ENCODE assay signal across 29 cellular contexts in genomic region chr10:84550756-84551436, GRCh38.
"Had no signal": no experiment of that assay in that cellular context is flagged by ENCODE, and none has a peak within 500 bp of the region (broad histone marks: within the 10 kb centered on the region; RNA-seq: fewer than 3 reads in every experiment).

No MANE protein-coding gene starts in this region.

- H3K36me3 Mint-ChIP-seq: activated CD4-positive, alpha-beta memory T cell treated with anti-CD3 and anti-CD28 coated beads for 36 hours; activated CD8-positive, alpha-beta memory T cell treated with anti-CD3 and anti-CD28 coated beads, Interleukin-2, amount 10 ng/mL, durations not matched to agents 7 days and 5 days; activated naive CD8-positive, alpha-beta T cell had no signal

- FAIRE-seq: astrocyte, bronchial epithelial cell had no signal

- H3K36me3 ChIP-seq: brain microvascular endothelial cell, esophagus squamous epithelium had no signal

- H3K4me3 ChIP-seq: coronary artery, dorsolateral prefrontal cortex, esophagus squamous epithelium had no signal

- H3K4me3 Mint-ChIP-seq: activated CD4-positive, alpha-beta memory T cell treated with anti-CD3 and anti-CD28 coated beads for 36 hours; activated CD4-positive, alpha-beta T cell treated with anti-CD3 and anti-CD28 coated beads for 36 hours; activated CD4-positive, alpha-beta T cell treated with anti-CD3 and anti-CD28 coated beads, Interleukin-2, amount 10 ng/mL, durations not matched to agents 24 days and 14 days; activated CD8-positive, alpha-beta memory T cell treated with anti-CD3 and anti-CD28 coated beads, Interleukin-2, amount 10 ng/mL, durations not matched to agents 7 days and 5 days; activated CD8-positive, alpha-beta T cell treated with anti-CD3 and anti-CD28 coated beads, Interleukin-2, amount 10 ng/mL, durations not matched to agents 7 days and 5 days; activated naive CD8-positive, alpha-beta T cell; activated T-helper 1 cell treated with anti-CD3 and anti-CD28 coated beads, Interleukin-12 subunit alpha, Interleukin-12 subunit beta, Interleukin-2, Interleukin-4 antibody, amounts not matched to agents 30 ng/mL and 10 ng/mL and 1 ng/mL, durations not matched to agents 14 hours and 24 hours and 36 hours; central memory CD8-positive, alpha-beta T cell; dendritic cell treated with granulocyte-macrophage colony-stimulating factor and Interleukin-4, amounts not matched to agents 40 ng/mL and 50 ng/mL, for 4 days had no signal

- H3K4me1 Mint-ChIP-seq: activated CD4-positive, alpha-beta T cell treated with anti-CD3 and anti-CD28 coated beads for 36 hours; activated CD4-positive, alpha-beta T cell treated with anti-CD3 and anti-CD28 coated beads, Interleukin-2, amount 10 ng/mL, durations not matched to agents 24 days and 14 days; activated CD8-positive, alpha-beta memory T cell treated with anti-CD3 and anti-CD28 coated beads, Interleukin-2, amount 10 ng/mL, durations not matched to agents 7 days and 5 days; central memory CD8-positive, alpha-beta T cell had no signal

- ATAC-seq: activated CD4-positive, alpha-beta T cell treated with anti-CD3 and anti-CD28 coated beads for 36 hours; activated CD8-positive, alpha-beta memory T cell treated with anti-CD3 and anti-CD28 coated beads, Interleukin-2, amount 10 ng/mL, durations not matched to agents 7 days and 5 days; activated CD8-positive, alpha-beta T cell treated with anti-CD3 and anti-CD28 coated beads, Interleukin-2, amount 10 ng/mL, durations not matched to agents 7 days and 5 days had no signal

- H3K27me3 ChIP-seq: brain microvascular endothelial cell had no signal

- H3K9me3 Mint-ChIP-seq: activated CD4-positive, alpha-beta memory T cell treated with anti-CD3 and anti-CD28 coated beads for 36 hours; activated CD4-positive, alpha-beta T cell treated with anti-CD3 and anti-CD28 coated beads, Interleukin-2, amount 10 ng/mL, durations not matched to agents 24 days and 14 days; activated T-helper 1 cell treated with anti-CD3 and anti-CD28 coated beads, Interleukin-12 subunit alpha, Interleukin-12 subunit beta, Interleukin-2, Interleukin-4 antibody, amounts not matched to agents 30 ng/mL and 10 ng/mL and 1 ng/mL, durations not matched to agents 14 hours and 24 hours and 36 hours; activated T-helper 2 cell treated with anti-CD3 and anti-CD28 coated beads, Interferon-gamma antibody, Interleukin-2, Interleukin-4, amounts not matched to agents 10 μg/mL and 5 μg/mL and 100 μg/mL, durations not matched to agents 14 hours and 24 hours and 36 hours; central memory CD8-positive, alpha-beta T cell; dendritic cell treated with granulocyte-macrophage colony-stimulating factor and Interleukin-4, amounts not matched to agents 40 ng/mL and 50 ng/mL, for 4 days had no signal

- H3K9me3 ChIP-seq: esophagus squamous epithelium had no signal

- DNase-seq: activated CD4-positive, alpha-beta memory T cell treated with anti-CD3 and anti-CD28 coated beads for 36 hours; activated CD4-positive, alpha-beta T cell treated with anti-CD3 and anti-CD28 coated beads for 36 hours; activated CD4-positive, alpha-beta T cell treated with anti-CD3 and anti-CD28 coated beads, Interleukin-2, amount 10 ng/mL, durations not matched to agents 24 days and 14 days; activated CD4-positive, CD25-positive, alpha-beta regulatory T cell; activated CD4-positive, CD25-positive, alpha-beta regulatory T cell treated with anti-CD3 and anti-CD28 coated beads, Interleukin-2, amount 50 U/mL, for 72 hours; activated CD8-positive, alpha-beta memory T cell treated with anti-CD3 and anti-CD28 coated beads, Interleukin-2, amount 10 ng/mL, durations not matched to agents 7 days and 5 days; activated CD8-positive, alpha-beta memory T cell treated with anti-CD3 and anti-CD28 coated beads, Interleukin-2, amount 50 U/mL, for 4 hours; activated CD8-positive, alpha-beta T cell treated with anti-CD3 and anti-CD28 coated beads, Interleukin-2, amount 10 ng/mL, durations not matched to agents 7 days and 5 days; activated effector memory CD4-positive, alpha-beta T cell treated with anti-CD3 and anti-CD28 coated beads, Interleukin-2, amount 50 U/mL, for 16 hours; activated naive CD4-positive, alpha-beta T cell treated with anti-CD3 and anti-CD28 coated beads, Interleukin-2, amount 50 U/mL, for 16 hours; activated T-cell treated with anti-CD3 and anti-CD28 coated beads, Interleukin-2, amount 50 U/mL, for 1 hour; activated T-cell treated with anti-CD3 and anti-CD28 coated beads, Interleukin-2, amount 50 U/mL, for 48 hours; amniotic stem cell; anterior cingulate cortex; brain microvascular endothelial cell; dorsolateral prefrontal cortex; effector memory CD4-positive, alpha-beta T cell; erythroblast; esophagus squamous epithelium; foreskin melanocyte; T-helper 2 cell had no signal

- H3K27ac Mint-ChIP-seq: activated CD4-positive, alpha-beta memory T cell treated with anti-CD3 and anti-CD28 coated beads for 36 hours; activated CD4-positive, alpha-beta T cell treated with anti-CD3 and anti-CD28 coated beads for 36 hours; activated CD4-positive, alpha-beta T cell treated with anti-CD3 and anti-CD28 coated beads, Interleukin-2, amount 10 ng/mL, durations not matched to agents 24 days and 14 days; activated CD8-positive, alpha-beta memory T cell treated with anti-CD3 and anti-CD28 coated beads, Interleukin-2, amount 10 ng/mL, durations not matched to agents 7 days and 5 days; activated CD8-positive, alpha-beta T cell treated with anti-CD3 and anti-CD28 coated beads, Interleukin-2, amount 10 ng/mL, durations not matched to agents 7 days and 5 days; activated naive CD8-positive, alpha-beta T cell; activated T-helper 1 cell treated with anti-CD3 and anti-CD28 coated beads, Interleukin-12 subunit alpha, Interleukin-12 subunit beta, Interleukin-2, Interleukin-4 antibody, amounts not matched to agents 30 ng/mL and 10 ng/mL and 1 ng/mL, durations not matched to agents 14 hours and 24 hours and 36 hours; activated T-helper 2 cell treated with anti-CD3 and anti-CD28 coated beads, Interferon-gamma antibody, Interleukin-2, Interleukin-4, amounts not matched to agents 10 μg/mL and 5 μg/mL and 100 μg/mL, durations not matched to agents 14 hours and 24 hours and 36 hours; dendritic cell treated with granulocyte-macrophage colony-stimulating factor and Interleukin-4, amounts not matched to agents 40 ng/mL and 50 ng/mL, for 4 days had no signal

- H3K27ac ChIP-seq: brain microvascular endothelial cell, coronary artery, dorsolateral prefrontal cortex, esophagus squamous epithelium had no signal

- H3K4me1 ChIP-seq: esophagus squamous epithelium had no signal
